ENCODE assay signal across 1 cellular context in genomic region chr1:7110306-7110705, GRCh38.
TF ChIP-seq lines count a peak whose summit lies in the region.

No MANE protein-coding gene starts in this region.

TF ChIP-seq in neural cell, 6 proteins besides CTCF, POLR2A, EP300 and RAD21 (continued from another document):
- TF ChIP-seq REST (IDR thresholded peaks at IDR 0.05; ENCODE audit: borderline replicate concordance), result no peak
